In genomic region chr15:75737116-75737703, GRCh38 we compare ENCODE assay signal across 9 cellular contexts. TPM values are rescaled to one million over a fixed set of nuclear protein-coding genes. Genes with fewer than 3 reads are reported as not detected.
A peak's percentile ranks its signal among the peaks of the same experiment; 100 is the strongest.
DNase-seq lines count a peak whose midpoint lies in the region; ATAC-seq, FAIRE-seq and TF ChIP-seq lines count a peak whose summit lies in the region.
"Not testable (repeated sequence)": the region's sequence is repeated elsewhere in the genome, so short reads cannot be mapped to it uniquely, and the experiment has no call there.
"Had no signal": no experiment of that assay in that cellular context is flagged by ENCODE, and none has a peak within 500 bp of the region (broad histone marks: within the 10 kb centered on the region; RNA-seq: fewer than 3 reads in every experiment).

No MANE protein-coding gene starts in this region.

- H3K27ac ChIP-seq in A549; GM23338 (ENCODE audit: low read depth); hepatocyte; naive thymus-derived CD4-positive, alpha-beta T cell (ENCODE audit: low read depth, low read length): not testable (repeated sequence)
- peak overlapping the region in 3 of 4 donors; percentile 79 to 87 (median 86) for H3K27ac ChIP-seq in sigmoid colon

- not testable (repeated sequence) for H3K27ac Mint-ChIP-seq in GM23338; WTC11; activated naive CD4-positive, alpha-beta T cell treated with anti-CD3 and anti-CD28 coated beads for 36 hours; central memory CD8-positive, alpha-beta T cell (ENCODE audit: low read depth)
- H3K27ac Mint-ChIP-seq in naive thymus-derived CD4-positive, alpha-beta T cell = peak overlapping the region in 3 of 9 donors; percentile 58 to 74 (median 71)

- H3K36me3 ChIP-seq in GM23338 (ENCODE audit: insufficient read depth); hepatocyte (replicated peaks; ENCODE audit: insufficient read depth, low read depth); naive thymus-derived CD4-positive, alpha-beta T cell (ENCODE audit: control insufficient read depth in 2 of 3, insufficient read depth in 3 of 3, low read length in 3 of 3); sigmoid colon: not testable (repeated sequence)

- CTCF ChIA-PET in A549 (lab: Yijun Ruan, JAX) (interaction anchor here (1.4 to 22.9 kb wide), 4 partner anchors 9 to 68 kb away, joined by 6 to 350 read pairs (median 42); a partner anchor contains a TSS), WTC11 (lab: Charles Lee) (interaction anchor here (1.4 kb wide), 1 partner anchor 49 kb away, joined by 3 read pairs; no protein-coding TSS in a partner anchor)
- CTCF ChIA-PET in activated naive CD4-positive, alpha-beta T cell treated with anti-CD3 and anti-CD28 coated beads for 36 hours (lab: Charles Lee); naive thymus-derived CD4-positive, alpha-beta T cell (lab: Charles Lee): not testable (repeated sequence)

- H3F3A ChIP-seq in GM23338 (replicated peaks; ENCODE audit: low read depth) = not testable (repeated sequence)

- TF ChIP-seq POLR2A in A549 (IDR thresholded peaks at IDR 0.05; ENCODE audit: low read length); sigmoid colon (IDR thresholded peaks at IDR 0.05): not testable (repeated sequence)

- H3K9me3 Mint-ChIP-seq in GM23338 = peaks cover 24% of the 10 kb centered on the region
- peaks cover 13% of the 10 kb centered on the region for H3K9me3 Mint-ChIP-seq in WTC11
- H3K9me3 Mint-ChIP-seq in activated naive CD4-positive, alpha-beta T cell treated with anti-CD3 and anti-CD28 coated beads for 36 hours; central memory CD8-positive, alpha-beta T cell; naive thymus-derived CD4-positive, alpha-beta T cell: not testable (repeated sequence)

- H3K79me2 ChIP-seq in GM23338 (replicated peaks; ENCODE audit: insufficient read depth); hepatocyte: not testable (repeated sequence)

- POLR2A ChIA-PET in A549 (lab: Yijun Ruan, JAX); WTC11 (lab: Charles Lee); naive thymus-derived CD4-positive, alpha-beta T cell (lab: Charles Lee): not testable (repeated sequence)

- H4K20me1 ChIP-seq in GM23338 (replicated peaks; ENCODE audit: insufficient read depth); hepatocyte (ENCODE audit: insufficient read depth, poor library complexity, severe bottlenecking): not testable (repeated sequence)

- H3K4me3 Mint-ChIP-seq in GM23338 (peak overlapping the region; percentile 58), WTC11 (peak overlapping the region; percentile 53)
- peak overlapping the region; percentile 37 for H3K4me3 Mint-ChIP-seq in activated naive CD4-positive, alpha-beta T cell treated with anti-CD3 and anti-CD28 coated beads for 36 hours
- peak overlapping the region; percentile 80 for H3K4me3 Mint-ChIP-seq in central memory CD8-positive, alpha-beta T cell
- peak overlapping the region; percentile 16 to 94 (median 64) for H3K4me3 Mint-ChIP-seq in naive thymus-derived CD4-positive, alpha-beta T cell

- H3K4me1 Mint-ChIP-seq in GM23338 (peaks cover 33% of the 10 kb centered on the region), WTC11 (peaks cover 37% of the 10 kb centered on the region)
- H3K4me1 Mint-ChIP-seq in activated naive CD4-positive, alpha-beta T cell treated with anti-CD3 and anti-CD28 coated beads for 36 hours (ENCODE audit: low read depth) = peaks cover 12% of the 10 kb centered on the region
- peaks cover 11% of the 10 kb centered on the region for H3K4me1 Mint-ChIP-seq in central memory CD8-positive, alpha-beta T cell
- peaks cover 6 to 22% (median 17%) of the 10 kb centered on the region in 7 donors for H3K4me1 Mint-ChIP-seq in naive thymus-derived CD4-positive, alpha-beta T cell

- not testable (repeated sequence) for H3K36me3 Mint-ChIP-seq in GM23338 (ENCODE audit: low read depth); WTC11; activated naive CD4-positive, alpha-beta T cell treated with anti-CD3 and anti-CD28 coated beads for 36 hours (ENCODE audit: low read depth); central memory CD8-positive, alpha-beta T cell (ENCODE audit: insufficient read depth); naive thymus-derived CD4-positive, alpha-beta T cell

- TF ChIP-seq CTCF in A549 (IDR thresholded peaks at IDR 0.05); GM23338 (conservative IDR thresholded peaks at IDR 0.05; ENCODE audit: low read depth in 2 of 2); WTC11 (IDR thresholded peaks at IDR 0.05); hepatocyte (IDR thresholded peaks at IDR 0.05; ENCODE audit: poor library complexity); sigmoid colon (IDR thresholded peaks at IDR 0.05): not testable (repeated sequence)

- TF ChIP-seq EP300 in A549 (IDR thresholded peaks at IDR 0.05); sigmoid colon (IDR thresholded peaks at IDR 0.05): not testable (repeated sequence)

- TF ChIP-seq RAD21 in A549 (conservative IDR thresholded peaks at IDR 0.05 in 1 of 2, IDR thresholded peaks at IDR 0.05 in 1 of 2) = not testable (repeated sequence)

- peaks cover 39% of the 10 kb centered on the region for H3K27me3 Mint-ChIP-seq in GM23338 (ENCODE audit: insufficient read depth, low read depth, poor library complexity)
- H3K27me3 Mint-ChIP-seq in WTC11 (ENCODE audit: low read depth) = peaks cover 33% of the 10 kb centered on the region
- H3K27me3 Mint-ChIP-seq in activated naive CD4-positive, alpha-beta T cell treated with anti-CD3 and anti-CD28 coated beads for 36 hours (ENCODE audit: low read depth) = not testable (repeated sequence)
- H3K27me3 Mint-ChIP-seq in central memory CD8-positive, alpha-beta T cell = peaks cover 63% of the 10 kb centered on the region
- peaks cover 0 to 29% (median 7%) of the 10 kb centered on the region in 5 donors for H3K27me3 Mint-ChIP-seq in naive thymus-derived CD4-positive, alpha-beta T cell

- H3K4me1 ChIP-seq in A549; GM23338 (ENCODE audit: insufficient read depth); naive thymus-derived CD4-positive, alpha-beta T cell (ENCODE audit: control insufficient read depth in 2 of 2, insufficient read depth in 2 of 2, low read length in 2 of 2): not testable (repeated sequence)
- H3K4me1 ChIP-seq in hepatocyte (ENCODE audit: insufficient read depth) (peaks cover 14% of the 10 kb centered on the region), sigmoid colon (peaks cover 0 to 57% (median 42%) of the 10 kb centered on the region in 4 donors)

- not testable (repeated sequence) for FAIRE-seq in A549 (lab: Jason Lieb, UNC)

- not testable (repeated sequence) for DNase-seq in A549 (ENCODE audit: low read depth in 1 of 2, low spot score in 1 of 2); GM23338 (ENCODE audit: low spot score); WTC11 (ENCODE audit: low spot score); activated naive CD4-positive, alpha-beta T cell treated with anti-CD3 and anti-CD28 coated beads for 36 hours; central memory CD8-positive, alpha-beta T cell (ENCODE audit: low spot score in 2 of 2); hepatocyte (ENCODE audit: low spot score); naive thymus-derived CD4-positive, alpha-beta T cell
- peak; percentile 60 for DNase-seq in sigmoid colon

- not testable (repeated sequence) for H3K9me3 ChIP-seq in A549; hepatocyte (ENCODE audit: low read depth); naive thymus-derived CD4-positive, alpha-beta T cell (ENCODE audit: control insufficient read depth in 2 of 3, low read length in 3 of 3); sigmoid colon

- H3K9me2 ChIP-seq in GM23338 (ENCODE audit: insufficient read depth); hepatocyte (replicated peaks; ENCODE audit: insufficient read depth): not testable (repeated sequence)

- 82% methylated on average over 9 of the region's 12 CpGs for WGBS in A549 (ENCODE audit: missing lambda C conversion rate)
- WGBS in hepatocyte (ENCODE audit: low lambda C conversion rate, missing lambda C conversion rate) = 94% methylated on average over 8 of the region's 12 CpGs
- 78 to 87% methylated on average over 12 of the region's 12 CpGs for WGBS in sigmoid colon, 2 donors

- H2AFZ ChIP-seq in GM23338, hepatocyte: not testable (repeated sequence)

- H3K4me2 ChIP-seq in A549 (peak overlapping the region; percentile 100; the same call in 2 of the 3 replicates), GM23338 (peak overlapping the region; percentile 51; the same call in 1 of the 2 replicates), hepatocyte (peak overlapping the region; percentile 99)

- intact Hi-C loops in activated naive CD4-positive, alpha-beta T cell treated with anti-CD3 and anti-CD28 coated beads for 36 hours (cut with micrococcal nuclease) = loop anchor here (5.0 kb wide), 2 partner anchors 50 to 165 kb away; partner anchors contain the start of gene FBXO22
- intact Hi-C loops in naive thymus-derived CD4-positive, alpha-beta T cell (cut with micrococcal nuclease) = loop anchor here (5.0 to 10.0 kb wide), 3 partner anchors 165 to 535 kb away; partner anchors contain the start of genes C15orf39 (in 1 of the 2) and FBXO22 (in 1 of the 2)
- intact Hi-C loops in sigmoid colon (cut with DNase I) = loop anchor here (5.0 kb wide), 1 partner anchor 90 kb away; the partner anchor contains the start of gene SNX33

- ATAC-seq in A549; GM23338; WTC11; central memory CD8-positive, alpha-beta T cell (replicated peaks; ENCODE audit: extremely low read depth, poor library complexity, severe bottlenecking); naive thymus-derived CD4-positive, alpha-beta T cell: not testable (repeated sequence)

- peaks cover 17% of the 10 kb centered on the region for H3K27me3 ChIP-seq in GM23338 (ENCODE audit: insufficient read depth)
- H3K27me3 ChIP-seq in hepatocyte; naive thymus-derived CD4-positive, alpha-beta T cell (ENCODE audit: control insufficient read depth in 2 of 2, insufficient read depth in 2 of 2, low read length in 2 of 2); sigmoid colon: not testable (repeated sequence)

- H3K4me3 ChIP-seq in A549; GM23338; hepatocyte; naive thymus-derived CD4-positive, alpha-beta T cell (ENCODE audit: low read length): not testable (repeated sequence)
- peak overlapping the region in 1 of 4 donors; percentile 79 for H3K4me3 ChIP-seq in sigmoid colon

RNA-seq across cellular contexts. Expression of gene CSPG4, which starts 24.6 kb away (rescaled TPM):
- polyA plus RNA-seq in A549 (2011; rRNA removed) = 0.01 TPM in 2 replicates
- polyA plus RNA-seq in A549 (2012; cell fraction: cytosol; rRNA removed) = 0.01 and 0.03 TPM in 2 replicates
- polyA plus RNA-seq in A549 (2012; cell fraction: nucleus; rRNA removed) = 0.05 and 0.12 TPM in 2 replicates
- polyA plus RNA-seq in A549 (2017; fragmentation: RNase III; extraction: RNeasy Plus Mini Kit Qiagen cat#74134 plus additional on column Dnase treatment) = 0.01 to 0.06 TPM (median 0.04 TPM) in 3 replicates
- polyA minus RNA-seq in A549 (2011; rRNA and poly(A)+ RNA removed) = not detected in 2 replicates
- total RNA-seq in GM23338 (2014; rRNA removed; shearing (Covaris generic)) = 3.6 and 4.0 TPM in 2 replicates
- polyA plus RNA-seq in GM23338 (2016; fragmentation: Nextera tagmentation; extraction: Ambion mirVana) = 0.27 and 0.33 TPM in 2 replicates
- 2.9 to 3.6 TPM (median 3.6 TPM) in 3 replicates for total RNA-seq in WTC11 (2021)
- total RNA-seq in activated naive CD4-positive, alpha-beta T cell treated with anti-CD3 and anti-CD28 coated beads for 36 hours = not detected
- total RNA-seq in hepatocyte = 3.2 and 6.4 TPM in 2 replicates
- polyA plus RNA-seq in hepatocyte = 7.8 and 8.6 TPM in 2 replicates
- not detected for total RNA-seq in naive thymus-derived CD4-positive, alpha-beta T cell
- not detected for polyA plus RNA-seq in naive thymus-derived CD4-positive, alpha-beta T cell
- total RNA-seq in sigmoid colon = 100 to 1,000 TPM in 2 of 4 donors, 10 to 100 TPM in 2; 45.7 to 151 (median 93.9) TPM
- polyA plus RNA-seq in sigmoid colon = 1 to 10 TPM in 1 of 3 donors, under 1 TPM in 2; 0.23 to 8.4 (median 0.60) TPM
- polyA plus RNA-seq: neural cell had no signal
